ENCODE assay signal across 21 cellular contexts in the genomic region with DNA sequence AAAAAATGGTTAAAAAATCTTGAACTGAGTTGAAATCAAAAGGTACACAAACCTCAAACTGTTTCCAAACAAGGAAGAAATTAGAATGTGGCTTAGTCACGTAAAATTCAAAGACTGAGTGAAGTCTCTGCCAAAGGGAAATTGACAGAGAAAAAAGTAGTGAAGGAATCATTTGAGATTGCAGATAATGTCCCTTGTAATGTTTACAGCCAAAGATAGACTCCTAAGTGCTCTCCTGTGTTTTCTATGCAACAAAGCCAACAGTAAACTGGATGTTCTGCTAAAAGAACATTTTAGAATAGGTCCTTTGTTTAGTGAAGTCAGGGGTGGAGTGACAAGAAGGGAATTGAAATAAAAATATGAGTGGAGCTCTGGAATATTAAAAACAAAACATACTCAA.
"Had no signal": no experiment of that assay in that cellular context is flagged by ENCODE, and none has a peak within 500 bp of the region (broad histone marks: within the 10 kb centered on the region; RNA-seq: fewer than 3 reads in every experiment).

No MANE protein-coding gene starts in this region.

- DNase-seq: cerebellar nuclear complex; cortex of kidney; effector memory CD8-positive, alpha-beta T cell; erythroblast; esophagus squamous epithelium; foreskin melanocyte; mesendoderm; naive B cell; pancreas; right lobe of liver; stimulated activated CD4-positive, alpha-beta T cell treated with anti-CD3 and anti-CD28 coated beads, Interleukin-12 subunit alpha, Interleukin-12 subunit beta, amount 100 ng/mL, for 4 hours; stimulated activated CD4-positive, alpha-beta T cell treated with anti-CD3 and anti-CD28 coated beads, Interleukin-1b, Interleukin-23, amount 100 ng/mL, for 48 hours; stimulated activated CD4-positive, alpha-beta T cell treated with anti-CD3 and anti-CD28 coated beads, Interleukin-4, amount 100 ng/mL, for 1 hour; stimulated activated CD8-positive, alpha-beta memory T cell treated with anti-CD3 and anti-CD28 coated beads, Interleukin-4, amount 100 ng/mL, for 48 hours; stimulated activated naive CD4-positive, alpha-beta T cell; stimulated activated naive CD8-positive, alpha-beta T cell treated with anti-CD3 and anti-CD28 coated beads, Interleukin-15, amount 100 ng/mL, for 72 hours; testis; tibial artery had no signal

- H3K4me3 ChIP-seq: esophagus squamous epithelium, pancreas, right lobe of liver, smooth muscle cell, testis, tibial artery had no signal

- ATAC-seq: effector memory CD8-positive, alpha-beta T cell; left lobe of liver; natural killer cell treated with Interleukin-12 subunit alpha and Interleukin-12 subunit beta and Interleukin-15 and Interleukin-18, amount 100 ng/mL, for 72 hours; pancreas; right lobe of liver; stimulated activated naive CD8-positive, alpha-beta T cell treated with anti-CD3 and anti-CD28 coated beads, Interleukin-15, amount 100 ng/mL, for 72 hours had no signal
